In the genomic region with DNA sequence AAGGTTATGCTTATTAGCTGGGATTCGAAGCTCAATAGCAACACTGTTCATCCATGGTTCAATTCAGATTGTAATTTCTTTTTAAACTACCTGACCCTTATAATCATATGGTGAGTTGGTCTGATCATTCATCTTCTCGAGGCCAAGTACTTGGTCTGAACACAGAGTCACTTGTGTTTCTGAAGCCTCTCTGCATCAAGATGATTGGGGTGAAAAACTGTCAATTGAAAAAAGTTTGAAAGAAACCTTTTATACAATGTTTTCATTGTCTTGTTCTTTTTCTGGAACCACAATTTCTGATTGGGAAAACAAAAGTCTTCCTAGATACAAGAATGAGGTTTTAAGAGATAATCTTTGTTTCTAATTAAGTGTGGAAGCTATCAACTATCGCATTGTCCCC, we compare ENCODE assay signal across 30 cellular contexts. TPM values are rescaled to one million over a fixed set of nuclear protein-coding genes. Genes with fewer than 3 reads are reported as not detected.
A peak's percentile ranks its signal among the peaks of the same experiment; 100 is the strongest.
DNase-seq lines count a peak whose midpoint lies in the region; ATAC-seq, FAIRE-seq and TF ChIP-seq lines count a peak whose summit lies in the region.
"Had no signal": no experiment of that assay in that cellular context is flagged by ENCODE, and none has a peak within 500 bp of the region (broad histone marks: within the 10 kb centered on the region; RNA-seq: fewer than 3 reads in every experiment).

No MANE protein-coding gene starts in this region.

- DNase-seq in H54 (ENCODE audit: insufficient read length, low spot score), result no peak
- no peak for DNase-seq in activated B cell treated with CpG ODN at 0.5 μM for 24 hours
- peak; percentile 6 for DNase-seq in medulla oblongata (ENCODE audit: extremely low spot score)
- DNase-seq in CD1c-positive myeloid dendritic cell (ENCODE audit: extremely low spot score), result no peak
- DNase-seq in NOMO-1 treated with dmso at 0.1 percent for 144 hours (lab: John Stamatoyannopoulos, UW; ENCODE audit: unreplicated experiment), result no peak
- no peak for DNase-seq in activated T-cell treated with anti-CD3 and anti-CD28 coated beads, Interleukin-2, amount 50 U/mL, for 72 hours
- DNase-seq: activated CD4-positive, alpha-beta T cell treated with anti-CD3 and anti-CD28 coated beads for 48 hours; activated CD8-positive, alpha-beta memory T cell treated with anti-CD3 and anti-CD28 coated beads for 24 hours; activated T-cell treated with anti-CD3 and anti-CD28 coated beads for 4 hours; C1 segment of cervical spinal cord; Caco-2; DMS79; GDM1; immature natural killer cell; left colon; mammary epithelial cell; NCI-H1092 treated with DMSO at 0.1 percent for 48 hours; NCI-H187 treated with DMSO at 0.1 percent for 48 hours; NCI-H2171 treated with DMSO at 0.1 percent for 48 hours; NCI-H510A; nephron progenitor cell; right lobe of liver; SHP77 treated with DMSO at 0.1 percent for 48 hours; stimulated activated CD4-positive, alpha-beta T cell treated with anti-CD3 and anti-CD28 coated beads, Interleukin-4, amount 100 ng/mL, for 24 hours; T1000 had no signal

- peaks cover 48% of the 10 kb centered on the region for H3K36me3 Mint-ChIP-seq in activated B cell treated with CpG ODN at 0.5 μM for 24 hours (ENCODE audit: low read depth)
- peaks cover 0 to 3% of the 10 kb centered on the region in 2 donors for H3K36me3 Mint-ChIP-seq in activated T-cell treated with anti-CD3 and anti-CD28 coated beads, Interleukin-2, amount 50 U/mL, for 72 hours (ENCODE audit: insufficient read depth in 2 of 2)

- TF ChIP-seq CTCF in activated B cell treated with CpG ODN at 0.5 μM for 24 hours (IDR thresholded peaks at IDR 0.05), result no peak

- no peaks in the 10 kb centered on the region for H3K27me3 ChIP-seq in skeletal muscle satellite cell (ENCODE audit: control insufficient read depth, insufficient read depth, low read length)
- H3K27me3 ChIP-seq: right lobe of liver had no signal

- H3K4me2 ChIP-seq in skeletal muscle satellite cell (ENCODE audit: low read length), result peak overlapping the region; percentile 53
- H3K4me2 ChIP-seq: GM23338 had no signal

- H3K4me1 Mint-ChIP-seq in activated B cell treated with CpG ODN at 0.5 μM for 24 hours, result peaks cover 2% of the 10 kb centered on the region
- no peaks in the 10 kb centered on the region for H3K4me1 Mint-ChIP-seq in activated T-cell treated with anti-CD3 and anti-CD28 coated beads, Interleukin-2, amount 50 U/mL, for 72 hours (ENCODE audit: low read depth)
- H3K4me1 Mint-ChIP-seq: activated naive CD4-positive, alpha-beta T cell treated with anti-CD3 and anti-CD28 coated beads, Interleukin-2, amount 50 U/mL, for 24 hours; immature natural killer cell; nephron progenitor cell had no signal

- peak overlapping the region; percentile 38 for H3K4me3 ChIP-seq in skeletal muscle satellite cell (ENCODE audit: low read length)
- H3K4me3 ChIP-seq: GM23338, K562, right lobe of liver had no signal

- POLR2A ChIA-PET in activated B cell treated with CpG ODN at 0.5 μM for 24 hours (lab: Charles Lee), result interaction anchor here (0.6 kb wide), 1 partner anchor 92 kb away, joined by 3 read pairs; no protein-coding TSS in a partner anchor

- H3K4me3 Mint-ChIP-seq in activated B cell treated with CpG ODN at 0.5 μM for 24 hours, result no peak overlapping the region
- H3K4me3 Mint-ChIP-seq in activated T-cell treated with anti-CD3 and anti-CD28 coated beads, Interleukin-2, amount 50 U/mL, for 72 hours, result no peak overlapping the region
- H3K4me3 Mint-ChIP-seq: activated naive CD4-positive, alpha-beta T cell treated with anti-CD3 and anti-CD28 coated beads, Interleukin-2, amount 50 U/mL, for 24 hours; GM23338; immature natural killer cell; nephron progenitor cell had no signal

- CTCF ChIA-PET in activated B cell treated with CpG ODN at 0.5 μM for 24 hours (lab: Charles Lee), result no interaction called here

- ATAC-seq in activated B cell treated with CpG ODN at 0.5 μM for 24 hours (ENCODE audit: low read depth) (no peak), GM18867 (IDR thresholded peaks at IDR 0.05; ENCODE audit: unreplicated experiment) (no peak)
- no peak for ATAC-seq in activated T-cell treated with anti-CD3 and anti-CD28 coated beads, Interleukin-2, amount 50 U/mL, for 72 hours (replicated peaks in 1 of 2)
- ATAC-seq: GM23338, K562, left colon, right lobe of liver had no signal

- H3K9me3 Mint-ChIP-seq in activated B cell treated with CpG ODN at 0.5 μM for 24 hours, result peaks cover 4% of the 10 kb centered on the region
- H3K9me3 Mint-ChIP-seq in activated T-cell treated with anti-CD3 and anti-CD28 coated beads, Interleukin-2, amount 50 U/mL, for 72 hours, result peaks cover 0 to 3% of the 10 kb centered on the region in 2 donors

- peak overlapping the region; percentile 11 for H3K27ac Mint-ChIP-seq in activated B cell treated with CpG ODN at 0.5 μM for 24 hours
- H3K27ac Mint-ChIP-seq in activated T-cell treated with anti-CD3 and anti-CD28 coated beads, Interleukin-2, amount 50 U/mL, for 72 hours, result no peak overlapping the region
- H3K27ac Mint-ChIP-seq: activated naive CD4-positive, alpha-beta T cell treated with anti-CD3 and anti-CD28 coated beads, Interleukin-2, amount 50 U/mL, for 24 hours had no signal

- FAIRE-seq in H54 (lab: Jason Lieb, UNC), result peak; percentile 70
- FAIRE-seq: K562 had no signal

- peaks cover 27% of the 10 kb centered on the region for H3K4me1 ChIP-seq in skeletal muscle satellite cell (ENCODE audit: control insufficient read depth, insufficient read depth, low read length)
- H3K4me1 ChIP-seq: Caco-2, right lobe of liver had no signal

- H3K27me3 Mint-ChIP-seq in activated B cell treated with CpG ODN at 0.5 μM for 24 hours, result no peaks in the 10 kb centered on the region
- H3K27me3 Mint-ChIP-seq in activated T-cell treated with anti-CD3 and anti-CD28 coated beads, Interleukin-2, amount 50 U/mL, for 72 hours (ENCODE audit: low read depth), result no peaks in the 10 kb centered on the region
- H3K27me3 Mint-ChIP-seq: activated naive CD4-positive, alpha-beta T cell treated with anti-CD3 and anti-CD28 coated beads, Interleukin-2, amount 50 U/mL, for 24 hours had no signal

- H3K9me3 ChIP-seq in skeletal muscle satellite cell (replicated peaks; ENCODE audit: low read length), result no peaks in the 10 kb centered on the region

- intact Hi-C loops in activated B cell treated with CpG ODN at 0.5 μM for 24 hours (cut with micrococcal nuclease), result no loop called here

- H3K9ac ChIP-seq in skeletal muscle satellite cell (ENCODE audit: low read depth, low read length), result peak overlapping the region; percentile 13

- H3K36me3 ChIP-seq in skeletal muscle satellite cell (ENCODE audit: insufficient read depth, low read length), result no peaks in the 10 kb centered on the region
- H3K36me3 ChIP-seq: right lobe of liver had no signal

- no peak for TF ChIP-seq POLR2A in H54 (IDR thresholded peaks at IDR 0.05; ENCODE audit: low read depth, low read length)

RNA-seq across cellular contexts. Expression of a gene that starts 44.9 kb away (rescaled TPM):
- 3.2 and 3.7 TPM in 2 replicates for total RNA-seq in activated B cell treated with CpG ODN at 0.5 μM for 24 hours
- total RNA-seq in skeletal muscle satellite cell (2012; rRNA removed), result 7.9 and 10.9 TPM in 2 replicates
- total RNA-seq in activated T-cell treated with anti-CD3 and anti-CD28 coated beads, Interleukin-2, amount 50 U/mL, for 72 hours, result not detected
- total RNA-seq: K562 had no signal
